ENCODE assay signal across 1 cellular context in the genomic region with DNA sequence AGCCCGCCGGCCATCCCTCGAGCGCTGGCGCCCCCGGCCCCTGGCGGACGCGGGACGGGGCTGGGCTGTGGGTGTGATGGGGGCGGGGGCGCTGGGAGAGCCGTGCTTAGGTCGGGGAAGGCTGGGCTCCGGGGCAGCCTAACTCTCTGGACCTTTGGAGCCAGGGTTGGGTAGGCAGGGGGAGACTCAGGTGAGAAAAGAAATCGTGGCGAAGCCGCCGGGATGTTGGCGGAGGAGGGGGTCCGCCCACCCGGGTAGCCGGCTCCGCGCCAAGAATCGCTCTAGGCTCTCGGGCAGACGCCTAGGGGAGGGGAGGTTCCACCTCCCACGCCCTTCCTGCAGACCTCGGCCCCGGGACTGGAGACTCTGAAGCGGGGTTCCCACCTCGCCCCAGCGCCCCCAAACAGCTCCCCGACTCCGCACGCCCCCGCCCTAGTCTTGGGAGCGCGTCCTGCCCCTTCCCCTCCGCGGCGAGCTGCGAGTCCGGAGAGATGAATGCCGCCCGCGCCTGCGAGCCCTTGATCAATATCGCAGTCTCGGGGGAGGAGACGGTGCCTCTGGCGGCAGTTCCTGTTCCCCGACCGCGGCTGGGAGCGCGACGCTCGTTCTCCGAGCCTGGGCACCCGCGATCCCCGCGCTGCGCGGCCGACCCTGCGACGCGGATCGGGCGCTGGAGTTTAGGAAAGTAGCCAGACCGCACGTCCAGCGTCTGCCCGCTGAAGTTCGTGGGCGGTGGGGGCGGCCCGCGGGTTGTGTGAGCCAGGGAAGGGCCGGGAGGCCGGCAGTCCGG.
TF ChIP-seq lines count a peak whose summit lies in the region.

No MANE protein-coding gene starts in this region.

TF ChIP-seq in K562, 482 proteins besides CTCF, POLR2A, EP300 and RAD21 (continued from another document and continues in another):
- TF ChIP-seq, protein P1, sequence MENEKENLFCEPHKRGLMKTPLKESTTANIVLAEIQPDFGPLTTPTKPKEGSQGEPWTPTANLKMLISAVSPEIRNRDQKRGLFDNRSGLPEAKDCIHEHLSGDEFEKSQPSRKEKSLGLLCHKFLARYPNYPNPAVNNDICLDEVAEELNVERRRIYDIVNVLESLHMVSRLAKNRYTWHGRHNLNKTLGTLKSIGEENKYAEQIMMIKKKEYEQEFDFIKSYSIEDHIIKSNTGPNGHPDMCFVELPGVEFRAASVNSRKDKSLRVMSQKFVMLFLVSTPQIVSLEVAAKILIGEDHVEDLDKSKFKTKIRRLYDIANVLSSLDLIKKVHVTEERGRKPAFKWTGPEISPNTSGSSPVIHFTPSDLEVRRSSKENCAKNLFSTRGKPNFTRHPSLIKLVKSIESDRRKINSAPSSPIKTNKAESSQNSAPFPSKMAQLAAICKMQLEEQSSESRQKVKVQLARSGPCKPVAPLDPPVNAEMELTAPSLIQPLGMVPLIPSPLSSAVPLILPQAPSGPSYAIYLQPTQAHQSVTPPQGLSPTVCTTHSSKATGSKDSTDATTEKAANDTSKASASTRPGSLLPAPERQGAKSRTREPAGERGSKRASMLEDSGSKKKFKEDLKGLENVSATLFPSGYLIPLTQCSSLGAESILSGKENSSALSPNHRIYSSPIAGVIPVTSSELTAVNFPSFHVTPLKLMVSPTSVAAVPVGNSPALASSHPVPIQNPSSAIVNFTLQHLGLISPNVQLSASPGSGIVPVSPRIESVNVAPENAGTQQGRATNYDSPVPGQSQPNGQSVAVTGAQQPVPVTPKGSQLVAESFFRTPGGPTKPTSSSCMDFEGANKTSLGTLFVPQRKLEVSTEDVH (IDR thresholded peaks at IDR 0.05; ENCODE audit: low read depth, partially characterized antibody), result no peak
- TF ChIP-seq, protein P2, sequence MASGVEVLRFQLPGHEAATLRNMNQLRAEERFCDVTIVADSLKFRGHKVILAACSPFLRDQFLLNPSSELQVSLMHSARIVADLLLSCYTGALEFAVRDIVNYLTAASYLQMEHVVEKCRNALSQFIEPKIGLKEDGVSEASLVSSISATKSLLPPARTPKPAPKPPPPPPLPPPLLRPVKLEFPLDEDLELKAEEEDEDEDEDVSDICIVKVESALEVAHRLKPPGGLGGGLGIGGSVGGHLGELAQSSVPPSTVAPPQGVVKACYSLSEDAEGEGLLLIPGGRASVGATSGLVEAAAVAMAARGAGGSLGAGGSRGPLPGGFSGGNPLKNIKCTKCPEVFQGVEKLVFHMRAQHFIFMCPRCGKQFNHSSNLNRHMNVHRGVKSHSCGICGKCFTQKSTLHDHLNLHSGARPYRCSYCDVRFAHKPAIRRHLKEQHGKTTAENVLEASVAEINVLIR (CRISPR knock-in tag; IDR thresholded peaks at IDR 0.05), result no peak
- TF ChIP-seq, protein P3, sequence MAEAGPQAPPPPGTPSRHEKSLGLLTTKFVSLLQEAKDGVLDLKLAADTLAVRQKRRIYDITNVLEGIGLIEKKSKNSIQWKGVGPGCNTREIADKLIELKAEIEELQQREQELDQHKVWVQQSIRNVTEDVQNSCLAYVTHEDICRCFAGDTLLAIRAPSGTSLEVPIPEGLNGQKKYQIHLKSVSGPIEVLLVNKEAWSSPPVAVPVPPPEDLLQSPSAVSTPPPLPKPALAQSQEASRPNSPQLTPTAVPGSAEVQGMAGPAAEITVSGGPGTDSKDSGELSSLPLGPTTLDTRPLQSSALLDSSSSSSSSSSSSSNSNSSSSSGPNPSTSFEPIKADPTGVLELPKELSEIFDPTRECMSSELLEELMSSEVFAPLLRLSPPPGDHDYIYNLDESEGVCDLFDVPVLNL (CRISPR knock-in tag; IDR thresholded peaks at IDR 0.05; ENCODE audit: low read depth), result no peak
- TF ChIP-seq CCAR2 (IDR thresholded peaks at IDR 0.05; ENCODE audit: low read depth, low read length) (no peak), SPI1 (IDR thresholded peaks at IDR 0.05; ENCODE audit: borderline replicate concordance, low read depth, low read length) (peak; percentile 67; the same call in 1 of the 2 replicates), PCBP1 (IDR thresholded peaks at IDR 0.05; ENCODE audit: low read depth, low read length, poor library complexity, severe bottlenecking) (no peak), L3MBTL2 (IDR thresholded peaks at IDR 0.05) (peak; percentile 71), JUND (IDR thresholded peaks at IDR 0.05; ENCODE audit: borderline replicate concordance, low read depth, low read length) (no peak), JUND (tag; IDR thresholded peaks at IDR 0.05; ENCODE audit: borderline replicate concordance, low read depth, low read length) (no peak), CCNT2 (IDR thresholded peaks at IDR 0.05; ENCODE audit: borderline replicate concordance, extremely low read depth, insufficient read length, low read depth, low read length) (peak; percentile 39), E2F3 (CRISPR knock-in tag; IDR thresholded peaks at IDR 0.05) (no peak), ZNF316 (IDR thresholded peaks at IDR 0.05) (no peak), TGIF2 (CRISPR knock-in tag; IDR thresholded peaks at IDR 0.05) (no peak), RNF2 (IDR thresholded peaks at IDR 0.05) (peak; percentile 42; the same call in 1 of the 2 replicates), NR4A1 (CRISPR knock-in tag; IDR thresholded peaks at IDR 0.05) (no peak), NR4A1 (tag; IDR thresholded peaks at IDR 0.05) (no peak), SMARCA5 (IDR thresholded peaks at IDR 0.05) (no peak), TAF7 (tag; IDR thresholded peaks at IDR 0.05) (no peak), TRIM24 (IDR thresholded peaks at IDR 0.05) (no peak), SMAD4 (CRISPR knock-in tag; conservative IDR thresholded peaks at IDR 0.05) (0 out of 2 replicates have a peak, but pooled peaks have one; percentile 45), POLR2AphosphoS5 (IDR thresholded peaks at IDR 0.05; ENCODE audit: control insufficient read depth, insufficient read depth, low read depth, low read length) (no peak), TEAD4 (IDR thresholded peaks at IDR 0.05; ENCODE audit: low read length) (no peak), TEAD4 (CRISPR knock-in tag; IDR thresholded peaks at IDR 0.05; ENCODE audit: borderline replicate concordance) (no peak), ZNF184 (CRISPR knock-in tag; IDR thresholded peaks at IDR 0.05) (no peak), MED1 (CRISPR knock-in tag; IDR thresholded peaks at IDR 0.05; ENCODE audit: borderline replicate concordance) (no peak), CREB1 (IDR thresholded peaks at IDR 0.05) (no peak), CREB1 (CRISPR knock-in tag; IDR thresholded peaks at IDR 0.05) (no peak)
- TF ChIP-seq, protein P4, sequence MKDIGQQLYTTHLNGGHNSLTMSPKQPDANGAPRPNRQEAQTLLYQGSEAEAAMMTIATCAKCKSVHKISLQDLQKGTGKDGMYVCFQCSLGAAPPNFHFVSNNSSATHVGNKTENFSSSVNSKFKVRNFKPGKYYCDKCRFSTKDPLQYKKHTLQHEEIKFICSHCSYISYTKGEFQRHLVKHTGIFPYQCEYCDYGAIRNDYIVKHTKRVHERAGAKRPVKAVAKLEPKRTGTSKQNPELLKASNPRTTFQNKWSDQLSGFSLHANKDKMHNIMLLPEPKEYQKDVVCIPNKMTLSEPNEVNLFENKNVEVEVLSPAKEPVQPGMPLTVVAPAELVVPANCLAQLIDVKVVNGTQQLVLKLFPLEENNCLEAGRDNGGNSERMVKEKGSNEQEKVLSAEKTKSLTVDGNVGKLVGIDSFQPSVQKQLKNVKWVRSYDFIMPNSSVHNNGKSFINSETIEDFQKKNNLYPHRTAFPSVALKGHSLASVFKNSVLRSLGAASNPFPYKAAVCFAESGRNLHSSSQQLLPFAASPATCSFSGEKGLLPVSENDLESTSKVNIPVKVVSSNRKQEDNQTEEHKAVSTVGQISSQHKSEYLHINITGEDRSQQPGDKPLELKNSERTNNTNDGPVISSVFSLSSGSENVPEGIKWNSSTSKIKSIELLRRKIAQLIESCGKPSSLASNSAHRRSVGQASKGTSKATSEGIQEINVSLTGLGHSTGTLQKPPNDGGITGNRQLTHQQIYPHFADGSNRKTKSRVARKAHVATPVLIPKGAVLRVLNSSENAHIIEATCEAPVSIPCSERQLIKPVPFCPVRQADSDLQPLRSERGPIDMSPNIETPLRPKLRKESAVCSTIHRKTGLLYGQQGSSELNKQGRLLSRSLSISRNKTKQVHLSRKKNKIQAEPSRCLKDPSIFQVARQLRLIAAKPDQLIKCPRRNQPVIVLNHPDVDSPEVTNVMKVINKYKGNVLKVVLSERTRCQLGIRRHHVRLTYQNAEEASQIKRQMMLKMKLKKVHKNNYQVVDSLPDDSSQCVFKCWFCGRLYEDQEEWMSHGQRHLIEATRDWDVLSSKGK (CRISPR knock-in tag; IDR thresholded peaks at IDR 0.05), result no peak
- TF ChIP-seq, protein P5, sequence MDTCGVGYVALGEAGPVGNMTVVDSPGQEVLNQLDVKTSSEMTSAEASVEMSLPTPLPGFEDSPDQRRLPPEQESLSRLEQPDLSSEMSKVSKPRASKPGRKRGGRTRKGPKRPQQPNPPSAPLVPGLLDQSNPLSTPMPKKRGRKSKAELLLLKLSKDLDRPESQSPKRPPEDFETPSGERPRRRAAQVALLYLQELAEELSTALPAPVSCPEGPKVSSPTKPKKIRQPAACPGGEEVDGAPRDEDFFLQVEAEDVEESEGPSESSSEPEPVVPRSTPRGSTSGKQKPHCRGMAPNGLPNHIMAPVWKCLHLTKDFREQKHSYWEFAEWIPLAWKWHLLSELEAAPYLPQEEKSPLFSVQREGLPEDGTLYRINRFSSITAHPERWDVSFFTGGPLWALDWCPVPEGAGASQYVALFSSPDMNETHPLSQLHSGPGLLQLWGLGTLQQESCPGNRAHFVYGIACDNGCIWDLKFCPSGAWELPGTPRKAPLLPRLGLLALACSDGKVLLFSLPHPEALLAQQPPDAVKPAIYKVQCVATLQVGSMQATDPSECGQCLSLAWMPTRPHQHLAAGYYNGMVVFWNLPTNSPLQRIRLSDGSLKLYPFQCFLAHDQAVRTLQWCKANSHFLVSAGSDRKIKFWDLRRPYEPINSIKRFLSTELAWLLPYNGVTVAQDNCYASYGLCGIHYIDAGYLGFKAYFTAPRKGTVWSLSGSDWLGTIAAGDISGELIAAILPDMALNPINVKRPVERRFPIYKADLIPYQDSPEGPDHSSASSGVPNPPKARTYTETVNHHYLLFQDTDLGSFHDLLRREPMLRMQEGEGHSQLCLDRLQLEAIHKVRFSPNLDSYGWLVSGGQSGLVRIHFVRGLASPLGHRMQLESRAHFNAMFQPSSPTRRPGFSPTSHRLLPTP (IDR thresholded peaks at IDR 0.05; ENCODE audit: borderline replicate concordance, extremely low read depth, insufficient read length), result no peak
- TF ChIP-seq, protein P6, sequence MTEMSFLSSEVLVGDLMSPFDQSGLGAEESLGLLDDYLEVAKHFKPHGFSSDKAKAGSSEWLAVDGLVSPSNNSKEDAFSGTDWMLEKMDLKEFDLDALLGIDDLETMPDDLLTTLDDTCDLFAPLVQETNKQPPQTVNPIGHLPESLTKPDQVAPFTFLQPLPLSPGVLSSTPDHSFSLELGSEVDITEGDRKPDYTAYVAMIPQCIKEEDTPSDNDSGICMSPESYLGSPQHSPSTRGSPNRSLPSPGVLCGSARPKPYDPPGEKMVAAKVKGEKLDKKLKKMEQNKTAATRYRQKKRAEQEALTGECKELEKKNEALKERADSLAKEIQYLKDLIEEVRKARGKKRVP (CRISPR knock-in tag; IDR thresholded peaks at IDR 0.05), result no peak
- TF ChIP-seq, protein P7, sequence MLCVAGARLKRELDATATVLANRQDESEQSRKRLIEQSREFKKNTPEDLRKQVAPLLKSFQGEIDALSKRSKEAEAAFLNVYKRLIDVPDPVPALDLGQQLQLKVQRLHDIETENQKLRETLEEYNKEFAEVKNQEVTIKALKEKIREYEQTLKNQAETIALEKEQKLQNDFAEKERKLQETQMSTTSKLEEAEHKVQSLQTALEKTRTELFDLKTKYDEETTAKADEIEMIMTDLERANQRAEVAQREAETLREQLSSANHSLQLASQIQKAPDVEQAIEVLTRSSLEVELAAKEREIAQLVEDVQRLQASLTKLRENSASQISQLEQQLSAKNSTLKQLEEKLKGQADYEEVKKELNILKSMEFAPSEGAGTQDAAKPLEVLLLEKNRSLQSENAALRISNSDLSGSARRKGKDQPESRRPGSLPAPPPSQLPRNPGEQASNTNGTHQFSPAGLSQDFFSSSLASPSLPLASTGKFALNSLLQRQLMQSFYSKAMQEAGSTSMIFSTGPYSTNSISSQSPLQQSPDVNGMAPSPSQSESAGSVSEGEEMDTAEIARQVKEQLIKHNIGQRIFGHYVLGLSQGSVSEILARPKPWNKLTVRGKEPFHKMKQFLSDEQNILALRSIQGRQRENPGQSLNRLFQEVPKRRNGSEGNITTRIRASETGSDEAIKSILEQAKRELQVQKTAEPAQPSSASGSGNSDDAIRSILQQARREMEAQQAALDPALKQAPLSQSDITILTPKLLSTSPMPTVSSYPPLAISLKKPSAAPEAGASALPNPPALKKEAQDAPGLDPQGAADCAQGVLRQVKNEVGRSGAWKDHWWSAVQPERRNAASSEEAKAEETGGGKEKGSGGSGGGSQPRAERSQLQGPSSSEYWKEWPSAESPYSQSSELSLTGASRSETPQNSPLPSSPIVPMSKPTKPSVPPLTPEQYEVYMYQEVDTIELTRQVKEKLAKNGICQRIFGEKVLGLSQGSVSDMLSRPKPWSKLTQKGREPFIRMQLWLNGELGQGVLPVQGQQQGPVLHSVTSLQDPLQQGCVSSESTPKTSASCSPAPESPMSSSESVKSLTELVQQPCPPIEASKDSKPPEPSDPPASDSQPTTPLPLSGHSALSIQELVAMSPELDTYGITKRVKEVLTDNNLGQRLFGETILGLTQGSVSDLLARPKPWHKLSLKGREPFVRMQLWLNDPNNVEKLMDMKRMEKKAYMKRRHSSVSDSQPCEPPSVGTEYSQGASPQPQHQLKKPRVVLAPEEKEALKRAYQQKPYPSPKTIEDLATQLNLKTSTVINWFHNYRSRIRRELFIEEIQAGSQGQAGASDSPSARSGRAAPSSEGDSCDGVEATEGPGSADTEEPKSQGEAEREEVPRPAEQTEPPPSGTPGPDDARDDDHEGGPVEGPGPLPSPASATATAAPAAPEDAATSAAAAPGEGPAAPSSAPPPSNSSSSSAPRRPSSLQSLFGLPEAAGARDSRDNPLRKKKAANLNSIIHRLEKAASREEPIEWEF (CRISPR knock-in tag; IDR thresholded peaks at IDR 0.05), result no peak
- TF ChIP-seq, protein P8, sequence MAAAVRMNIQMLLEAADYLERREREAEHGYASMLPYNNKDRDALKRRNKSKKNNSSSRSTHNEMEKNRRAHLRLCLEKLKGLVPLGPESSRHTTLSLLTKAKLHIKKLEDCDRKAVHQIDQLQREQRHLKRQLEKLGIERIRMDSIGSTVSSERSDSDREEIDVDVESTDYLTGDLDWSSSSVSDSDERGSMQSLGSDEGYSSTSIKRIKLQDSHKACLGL (CRISPR knock-in tag; IDR thresholded peaks at IDR 0.05; ENCODE audit: borderline replicate concordance, poor library complexity, severe bottlenecking), result no peak
